In genomic region chr15:83947156-83947555, GRCh38 we compare ENCODE assay signal across 15 cellular contexts.
DNase-seq lines count a peak whose midpoint lies in the region; ATAC-seq and TF ChIP-seq lines count a peak whose summit lies in the region.
"Had no signal": no experiment of that assay in that cellular context is flagged by ENCODE, and none has a peak within 500 bp of the region (broad histone marks: within the 10 kb centered on the region; RNA-seq: fewer than 3 reads in every experiment).

No MANE protein-coding gene starts in this region.

- no peaks in the 10 kb centered on the region for H3K4me1 ChIP-seq in MM.1S (ENCODE audit: low read length)
- H3K4me1 ChIP-seq: BE2C had no signal

- no peaks in the 10 kb centered on the region for H4K20me1 ChIP-seq in MM.1S (ENCODE audit: insufficient read depth, low read length)

- TF ChIP-seq CTCF in MM.1S (IDR thresholded peaks at IDR 0.05; ENCODE audit: low read length): no peak

- no peaks in the 10 kb centered on the region for H3K9me2 ChIP-seq in MM.1S (replicated peaks; ENCODE audit: insufficient read depth, low read length)

- no peaks in the 10 kb centered on the region for H3K9me3 ChIP-seq in MM.1S (replicated peaks; ENCODE audit: insufficient read depth, low read length)
- H3K9me3 ChIP-seq: BE2C had no signal

- no peak overlapping the region for H3K4me2 ChIP-seq in MM.1S (ENCODE audit: low read depth, low read length)
- H3K4me2 ChIP-seq: GM23338 had no signal

- no peak overlapping the region for H3K9ac ChIP-seq in MM.1S (ENCODE audit: low read length)

- in situ Hi-C loops in KBM-7 (cut with MboI; ENCODE audit: low pct_unique_long_range_greater_than_20kb, low sequenced_read_pairs): no loop called here

- no peaks in the 10 kb centered on the region for H3K27me3 ChIP-seq in MM.1S (replicated peaks; ENCODE audit: insufficient read depth, low read length)
- H3K27me3 ChIP-seq: BE2C had no signal

- H3K79me2 ChIP-seq in MM.1S (ENCODE audit: low read length): no peaks in the 10 kb centered on the region

- H3K4me3 ChIP-seq in MM.1S (ENCODE audit: low read length): no peak overlapping the region
- H3K4me3 ChIP-seq: GM23338 had no signal

- DNase-seq in RPMI7951 (ENCODE audit: low read depth): peak; percentile 36
- DNase-seq in epidermal melanocyte (ENCODE audit: insufficient read length, low spot score): peak; percentile 77
- peak; percentile 55 for DNase-seq in medulla oblongata (ENCODE audit: extremely low spot score)
- DNase-seq in MM.1S: no peak
- DNase-seq in KBM-7: no peak
- DNase-seq: BE2C; CD4-positive, alpha-beta memory T cell; COR-L47; DMS53; GF-D8; H7 had no signal

- no peak overlapping the region for H3K27ac ChIP-seq in MM.1S (ENCODE audit: low read length)
- H3K27ac ChIP-seq: C4-2B had no signal

- no peaks in the 10 kb centered on the region for H3F3A ChIP-seq in MM.1S (ENCODE audit: insufficient read depth, low read length)

- H3K36me3 ChIP-seq in MM.1S (replicated peaks; ENCODE audit: insufficient read depth, low read length): no peaks in the 10 kb centered on the region
- H3K36me3 ChIP-seq: BE2C had no signal

- H2AFZ ChIP-seq in MM.1S (ENCODE audit: low read length): no peak overlapping the region
- H2AFZ ChIP-seq: GM23338 had no signal

- no peak for ATAC-seq in GM21526 (IDR thresholded peaks at IDR 0.05; ENCODE audit: low FRiP score, unreplicated experiment)
- ATAC-seq in GM19455 (IDR thresholded peaks at IDR 0.05; ENCODE audit: unreplicated experiment): no peak
- ATAC-seq: GM23338 had no signal

Comparison
In these comparisons a context has a peak if more than half of its experiments do, and no peak if none do; other contexts are left out.
1. DNase-seq: peak in RPMI7951 (single experiment), epidermal melanocyte (single experiment) and medulla oblongata (single experiment); none in MM.1S (single experiment) and KBM-7 (single experiment).